8 cellular contexts compared by ENCODE assay signal in genomic region chr16:30570621-30571443, GRCh38. TPM values are rescaled to one million over a fixed set of nuclear protein-coding genes. Genes with fewer than 3 reads are reported as not detected.
DNase-seq lines count a peak whose midpoint lies in the region; ATAC-seq, FAIRE-seq and TF ChIP-seq lines count a peak whose summit lies in the region.

No MANE protein-coding gene starts in this region.

- ATAC-seq in GM21825 (IDR thresholded peaks at IDR 0.05; ENCODE audit: unreplicated experiment) = no peak
- no peak for ATAC-seq in HG03108 (IDR thresholded peaks at IDR 0.05; ENCODE audit: unreplicated experiment)

- no peaks in the 10 kb centered on the region for H4K20me1 ChIP-seq in mammary epithelial cell (ENCODE audit: insufficient read depth, low read length)

- H3K4me2 ChIP-seq in mammary epithelial cell (ENCODE audit: insufficient read depth, low read depth, low read length) = peak overlapping the region; percentile 97

- WGBS in mammary epithelial cell (ENCODE audit: low coverage, missing lambda C conversion rate) = 29% methylated on average over 14 of the region's 22 CpGs

- peak overlapping the region; percentile 70 for H3K27ac ChIP-seq in mammary epithelial cell (ENCODE audit: insufficient read depth, low read depth, low read length)
- H3K27ac ChIP-seq in stomach smooth muscle (ENCODE audit: low read length) = peak overlapping the region; percentile 94

- in situ Hi-C loops in mammary epithelial cell (cut with MboI; ENCODE audit: low sequenced_read_pairs in 2 of 2) = no loop called here

- TSS peak; percentile 25 for BruUV-seq in mammary epithelial cell (replicated peaks; lab: Mats Ljungman, UMichigan)

- FAIRE-seq in GM19239 (lab: Jason Lieb, UNC) = no peak

- DNase-seq in Daoy (ENCODE audit: low read depth) (peak; percentile 18), LNCaP clone FGC (ENCODE audit: low read depth) (no peak), mammary epithelial cell (peak; percentile 19), kidney epithelial cell (ENCODE audit: low read depth) (no peak), GM19239 (ENCODE audit: insufficient read length, low spot score) (no peak)

- H3K79me2 ChIP-seq in mammary epithelial cell (ENCODE audit: insufficient read depth, low read length) = no peaks in the 10 kb centered on the region

- CTCF ChIA-PET in mammary epithelial cell (lab: Charles Lee; ENCODE audit: low non-redundant PET) = no interaction called here

- peak overlapping the region; percentile 98 for H2AFZ ChIP-seq in mammary epithelial cell (ENCODE audit: low read depth, low read length)

- H3K9ac ChIP-seq in mammary epithelial cell (ENCODE audit: insufficient read depth, low read length) (peak overlapping the region; percentile 82), stomach smooth muscle (ENCODE audit: low read length in 2 of 2) (peak overlapping the region; percentile 90 to 96)

- H3K9me3 ChIP-seq in mammary epithelial cell (replicated peaks; ENCODE audit: insufficient read depth, low read length) (no peaks in the 10 kb centered on the region), stomach smooth muscle (ENCODE audit: control insufficient read depth in 2 of 2, low read length in 2 of 2) (no peaks in the 10 kb centered on the region)

- peak overlapping the region; percentile 79 for H3K4me3 ChIP-seq in LNCaP clone FGC (ENCODE audit: low read depth, low read length)
- H3K4me3 ChIP-seq in mammary epithelial cell (replicated peaks in 1 of 3; ENCODE audit: insufficient read depth in 1 of 3, low read depth in 2 of 3, low read length in 3 of 3) = peak overlapping the region; percentile 55 to 85 (median 75)
- H3K4me3 ChIP-seq in kidney epithelial cell (ENCODE audit: low read depth, low read length) = peak overlapping the region; percentile 64
- peak overlapping the region; percentile 86 to 91 for H3K4me3 ChIP-seq in stomach smooth muscle (ENCODE audit: low read length in 2 of 2)

- H3K4me1 ChIP-seq in mammary epithelial cell (ENCODE audit: insufficient read depth, low read length) (peaks cover 35% of the 10 kb centered on the region), stomach smooth muscle (ENCODE audit: control insufficient read depth, insufficient read depth, low read length) (peaks cover 19% of the 10 kb centered on the region)

- no peak for TF ChIP-seq CTCF in LNCaP clone FGC (IDR thresholded peaks at IDR 0.05; ENCODE audit: control insufficient read depth, extremely low read depth, insufficient read depth)
- no peak for TF ChIP-seq CTCF in mammary epithelial cell (conservative IDR thresholded peaks at IDR 0.05 in 1 of 2, IDR thresholded peaks at IDR 0.05 in 1 of 2; ENCODE audit: extremely low read depth in 1 of 2, insufficient read depth in 1 of 2, low read depth in 1 of 2, low read length in 2 of 2)
- TF ChIP-seq CTCF in kidney epithelial cell (IDR thresholded peaks at IDR 0.05; ENCODE audit: insufficient read depth, low read length, poor library complexity, severe bottlenecking) = no peak

- dilution Hi-C loops in mammary epithelial cell (cut with HindIII; ENCODE audit: low sequenced_read_pairs) = loop anchor here (5.0 kb wide), 1 partner anchor 46 kb away; no protein-coding TSS in a partner anchor

- H3K27me3 ChIP-seq in mammary epithelial cell (ENCODE audit: insufficient read depth, low read length) = no peaks in the 10 kb centered on the region
- no peaks in the 10 kb centered on the region for H3K27me3 ChIP-seq in kidney epithelial cell (ENCODE audit: control insufficient read depth, insufficient read depth, low read length)
- H3K27me3 ChIP-seq in stomach smooth muscle (ENCODE audit: control insufficient read depth in 1 of 2, insufficient read depth in 2 of 2, low read length in 2 of 2) = no peaks in the 10 kb centered on the region

- intact Hi-C loops in mammary epithelial cell (cut with micrococcal nuclease) = loop anchor here (1.0 to 2.0 kb wide), 2 partner anchors 13 to 14 kb away; partner anchors contain the start of genes ZNF764 and ZNF785

- H3K36me3 ChIP-seq in mammary epithelial cell (ENCODE audit: insufficient read depth, low read length) = no peaks in the 10 kb centered on the region
- H3K36me3 ChIP-seq in kidney epithelial cell (ENCODE audit: control insufficient read depth, insufficient read depth, low read length) = no peaks in the 10 kb centered on the region
- H3K36me3 ChIP-seq in stomach smooth muscle (ENCODE audit: control insufficient read depth in 2 of 2, insufficient read depth in 2 of 2, low read length in 2 of 2) = peaks cover 0 to 3% of the 10 kb centered on the region in 2 donors

RNA-seq across cellular contexts. Expression of gene ZNF688, which starts 0.7 kb away (rescaled TPM):
- 7.1 and 15.5 TPM in 2 replicates for total RNA-seq in Daoy (2014; rRNA removed; shearing (Covaris generic))
- total RNA-seq in mammary epithelial cell = 10 to 100 TPM in 1 of 2 donors, 1 to 10 TPM in 1; 6.2 to 10.6 TPM
- polyA plus RNA-seq in mammary epithelial cell = 3.4 TPM
- polyA minus RNA-seq in mammary epithelial cell = 9.4 TPM
- total RNA-seq in kidney epithelial cell = 9.2 and 16.6 TPM in 2 replicates

RNA-seq across cellular contexts. Expression of gene ZNF764, which starts 12.7 kb away (rescaled TPM):
- total RNA-seq in Daoy (2014; rRNA removed; shearing (Covaris generic)) = 3.3 and 4.4 TPM in 2 replicates
- total RNA-seq in mammary epithelial cell (1 to 10 TPM; 5.5 to 6.6 TPM), kidney epithelial cell (8.5 and 9.2 TPM in 2 replicates)
- polyA plus RNA-seq in mammary epithelial cell = 2.8 TPM
- polyA minus RNA-seq in mammary epithelial cell = not detected

RNA-seq across cellular contexts. Expression of gene ZNF785, which starts 14.7 kb away (rescaled TPM):
- 2.7 and 6.2 TPM in 2 replicates for total RNA-seq in Daoy (2014; rRNA removed; shearing (Covaris generic))
- total RNA-seq in mammary epithelial cell (1 to 10 TPM; 7.6 to 8.0 TPM), kidney epithelial cell (8.8 and 9.7 TPM in 2 replicates)
- polyA plus RNA-seq in mammary epithelial cell = 3.2 TPM
- 6.5 TPM for polyA minus RNA-seq in mammary epithelial cell

RNA-seq across cellular contexts. Expression of gene ZNF747, which starts 36.2 kb away (rescaled TPM):
- 5.5 and 6.9 TPM in 2 replicates for total RNA-seq in Daoy (2014; rRNA removed; shearing (Covaris generic))
- total RNA-seq in mammary epithelial cell (10 to 100 TPM in 1 of 2 donors, 1 to 10 TPM in 1; 6.7 to 11.0 TPM), kidney epithelial cell (9.9 and 12.5 TPM in 2 replicates)
- 4.8 TPM for polyA plus RNA-seq in mammary epithelial cell
- 6.8 TPM for polyA minus RNA-seq in mammary epithelial cell

RNA-seq across cellular contexts. Expression of gene ZNF689, which starts 39.4 kb away (rescaled TPM):
- 7.3 and 7.5 TPM in 2 replicates for total RNA-seq in Daoy (2014; rRNA removed; shearing (Covaris generic))
- total RNA-seq in mammary epithelial cell (1 to 10 TPM; 6.7 to 7.0 TPM), kidney epithelial cell (12.3 and 13.8 TPM in 2 replicates)
- polyA plus RNA-seq in mammary epithelial cell = 4.7 TPM
- polyA minus RNA-seq in mammary epithelial cell = 9.9 TPM

Comparison
In these comparisons a context has a peak if more than half of its experiments do, and no peak if none do; other contexts are left out.
1. DNase-seq: peak in Daoy (single experiment) and mammary epithelial cell (single experiment); none in LNCaP clone FGC (single experiment), kidney epithelial cell (single experiment) and GM19239 (single experiment).
2. Peak in every context shown above with its lines, with median percentiles within 50 percentile points of each other: H3K4me3 ChIP-seq.